22 cellular contexts compared by ENCODE assay signal in the genomic region with DNA sequence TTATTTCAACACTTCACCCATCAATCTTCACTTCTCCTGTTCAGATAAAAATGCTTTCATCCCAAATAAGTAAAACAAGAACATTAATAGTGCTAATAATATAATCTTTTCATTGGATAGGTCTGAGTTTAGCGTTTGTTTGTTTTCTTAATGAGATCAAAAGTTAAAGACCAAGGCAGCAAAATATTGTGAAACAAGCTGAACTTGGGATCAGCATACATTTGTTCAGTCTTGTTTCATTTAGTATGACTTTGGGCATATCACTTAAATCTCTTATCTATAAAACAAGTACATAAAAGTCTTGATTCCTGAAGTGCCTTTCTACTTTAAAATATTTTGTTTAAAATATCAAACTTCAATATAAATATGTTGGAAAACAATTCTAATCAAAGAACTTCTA. TPM values are rescaled to one million over a fixed set of nuclear protein-coding genes. Genes with fewer than 3 reads are reported as not detected.
DNase-seq lines count a peak whose midpoint lies in the region; ATAC-seq, FAIRE-seq and TF ChIP-seq lines count a peak whose summit lies in the region.
"Had no signal": no experiment of that assay in that cellular context is flagged by ENCODE, and none has a peak within 500 bp of the region (broad histone marks: within the 10 kb centered on the region; RNA-seq: fewer than 3 reads in every experiment).

No MANE protein-coding gene starts in this region.

- no peak overlapping the region for H3K27ac ChIP-seq in endothelial cell of umbilical vein (ENCODE audit: insufficient read depth, low read depth, low read length)
- no peak overlapping the region for H3K27ac ChIP-seq in HepG2 (ENCODE audit: extremely low read length, insufficient read depth, low read length)
- H3K27ac ChIP-seq: BLaER1, C4-2B had no signal

- TF ChIP-seq RAD21 in HepG2 (CRISPR knock-in tag; IDR thresholded peaks at IDR 0.05) = no peak

- POLR2A ChIA-PET in endothelial cell of umbilical vein (lab: Charles Lee) = no interaction called here
- POLR2A ChIA-PET in HepG2 (lab: Yijun Ruan, JAX) = no interaction called here

- no peaks in the 10 kb centered on the region for H3K27me3 Mint-ChIP-seq in mesothelial cell of epicardium (ENCODE audit: low read depth)
- H3K27me3 Mint-ChIP-seq: B cell; CD4-positive, CD25-positive, alpha-beta regulatory T cell had no signal

- H3K79me2 ChIP-seq in endothelial cell of umbilical vein (ENCODE audit: control insufficient read depth, insufficient read depth, low read length) (no peaks in the 10 kb centered on the region), HepG2 (ENCODE audit: insufficient read depth, low read length) (no peaks in the 10 kb centered on the region)

- no peak for TF ChIP-seq CTCF in endothelial cell of umbilical vein (IDR thresholded peaks at IDR 0.05; ENCODE audit: extremely low read depth in 1 of 2, insufficient read depth in 1 of 2, low read depth in 1 of 2, low read length in 2 of 2)
- TF ChIP-seq CTCF in HepG2 (CRISPR knock-in tag; IDR thresholded peaks at IDR 0.05) = no peak
- no peak for TF ChIP-seq CTCF in mesothelial cell of epicardium (IDR thresholded peaks at IDR 0.05; ENCODE audit: unreplicated experiment)
- no peak for TF ChIP-seq CTCF in D721Med (IDR thresholded peaks at IDR 0.05; ENCODE audit: insufficient read depth, missing control alignments)

- ATAC-seq in HepG2 (no peak), GM21786 (IDR thresholded peaks at IDR 0.05; ENCODE audit: unreplicated experiment) (no peak)
- ATAC-seq: CD8-positive, alpha-beta T cell; GM12878; GM23338 had no signal

- DNase-seq in endothelial cell of umbilical vein (ENCODE audit: low read depth, low spot score) (no peak), HepG2 (ENCODE audit: low spot score) (no peak), mesothelial cell of epicardium (ENCODE audit: low spot score in 2 of 2, unreplicated experiment in 2 of 2) (no peak), D721Med (ENCODE audit: insufficient read length, low spot score) (no peak), NCI-H524 treated with DMSO at 0.1 percent for 48 hours (lab: John Stamatoyannopoulos, UW) (no peak), NCI-H1694 (lab: John Stamatoyannopoulos, UW) (no peak)
- DNase-seq: Caco-2; CD4-positive, CD25-positive, alpha-beta regulatory T cell; CD8-positive, alpha-beta T cell; DMS 273 treated with DMSO at 0.1 percent for 48 hours; DMS79; EL; GDM1; H9; HFFc6 had no signal

- dilution Hi-C loops in endothelial cell of umbilical vein (cut with MboI; ENCODE audit: extremely low pct_ligation_motif_present, low sequenced_read_pairs) = no loop called here

- no peak for TF ChIP-seq EP300 in HepG2 (IDR thresholded peaks at IDR 0.05; ENCODE audit: low read depth in 2 of 2, low read length in 2 of 2)
- no peak for TF ChIP-seq EP300 in HepG2 (CRISPR knock-in tag; IDR thresholded peaks at IDR 0.05; ENCODE audit: borderline replicate concordance)

- no peaks in the 10 kb centered on the region for H3K4me1 ChIP-seq in endothelial cell of umbilical vein (ENCODE audit: control insufficient read depth, extremely low read depth, insufficient read depth, low read length)
- H3K4me1 ChIP-seq in HepG2 (ENCODE audit: insufficient read depth, low read length) = peaks cover 6% of the 10 kb centered on the region
- H3K4me1 ChIP-seq: BLaER1, Caco-2 had no signal

- H3K9me1 ChIP-seq in endothelial cell of umbilical vein (replicated peaks; ENCODE audit: control insufficient read depth, extremely low read depth, insufficient read depth, low read length) = no peaks in the 10 kb centered on the region

- H4K20me1 ChIP-seq in endothelial cell of umbilical vein (replicated peaks; ENCODE audit: control insufficient read depth, extremely low read depth, insufficient read depth, low read length) (no peaks in the 10 kb centered on the region), HepG2 (ENCODE audit: insufficient read depth, low read length) (no peaks in the 10 kb centered on the region)
- H4K20me1 ChIP-seq: BLaER1 had no signal

- H3K4me3 ChIP-seq in endothelial cell of umbilical vein (replicated peaks in 1 of 3; ENCODE audit: insufficient read depth in 1 of 3, low read depth in 1 of 3, low read length in 3 of 3) (no peak overlapping the region), HepG2 (replicated peaks in 1 of 3; ENCODE audit: insufficient read depth in 1 of 3, low read depth in 2 of 3, low read length in 3 of 3) (no peak overlapping the region)
- H3K4me3 ChIP-seq: BLaER1, GM12878, GM23338 had no signal

- CTCF ChIA-PET in endothelial cell of umbilical vein (lab: Charles Lee) = no interaction called here
- CTCF ChIA-PET in HepG2 (lab: Yijun Ruan, JAX; ENCODE audit: low intra/inter-chr PET ratio, low total read pairs) = no interaction called here

- H3K4me2 ChIP-seq in endothelial cell of umbilical vein (ENCODE audit: insufficient read depth, low read length) (no peak overlapping the region), HepG2 (ENCODE audit: low read depth, low read length) (no peak overlapping the region)
- H3K4me2 ChIP-seq: BLaER1, GM23338 had no signal

- intact Hi-C loops in endothelial cell of umbilical vein (cut with micrococcal nuclease) = no loop called here
- intact Hi-C loops in HepG2 (cut with micrococcal nuclease; ENCODE audit: unreplicated experiment) = no loop called here

- H3K9me3 Mint-ChIP-seq in mesothelial cell of epicardium = no peaks in the 10 kb centered on the region
- H3K9me3 Mint-ChIP-seq: CD4-positive, CD25-positive, alpha-beta regulatory T cell; CD8-positive, alpha-beta T cell; GM23338; H9; HFFc6 had no signal

- peaks cover 18% of the 10 kb centered on the region for H3K36me3 Mint-ChIP-seq in mesothelial cell of epicardium

- H3K27ac Mint-ChIP-seq in mesothelial cell of epicardium = peak overlapping the region; percentile 76
- H3K27ac Mint-ChIP-seq: B cell; CD4-positive, CD25-positive, alpha-beta regulatory T cell; CD8-positive, alpha-beta T cell; GM23338; H9; HFFc6 had no signal

- whole genome bisulfite sequencing in HepG2 (ENCODE audit: low lambda C conversion rate) = 3% methylated on average over 1 of the region's 1 CpG

- H2AFZ ChIP-seq in endothelial cell of umbilical vein (ENCODE audit: low read depth, low read length) = no peak overlapping the region
- H2AFZ ChIP-seq in HepG2 (ENCODE audit: low read length) = no peak overlapping the region
- H2AFZ ChIP-seq: GM23338 had no signal

- TF ChIP-seq POLR2A in endothelial cell of umbilical vein (IDR thresholded peaks at IDR 0.05; ENCODE audit: low read depth, low read length) (no peak), HepG2 (IDR thresholded peaks at IDR 0.05; ENCODE audit: insufficient read depth in 1 of 2, low read depth in 2 of 2, low read length in 2 of 2) (no peak)

- BruUV-seq in endothelial cell of umbilical vein (replicated peaks; lab: Mats Ljungman, UMichigan) (no TSS peak), HepG2 (replicated peaks; lab: Mats Ljungman, UMichigan) (no TSS peak)

- no peak overlapping the region for H3K4me3 Mint-ChIP-seq in mesothelial cell of epicardium
- H3K4me3 Mint-ChIP-seq: B cell; CD4-positive, CD25-positive, alpha-beta regulatory T cell; CD8-positive, alpha-beta T cell; GM23338; H9; HFFc6 had no signal

- no peaks in the 10 kb centered on the region for H3K36me3 ChIP-seq in endothelial cell of umbilical vein (ENCODE audit: control insufficient read depth in 2 of 2, extremely low read depth in 1 of 2, insufficient read depth in 2 of 2, low read length in 2 of 2)
- H3K36me3 ChIP-seq in HepG2 (replicated peaks in 1 of 2; ENCODE audit: control insufficient read depth in 1 of 2, insufficient read depth in 2 of 2, low read length in 2 of 2) = peaks cover 1 to 22% of the 10 kb centered on the region in 2 experiments; a peak in 3 of 5 replicates

- no peaks in the 10 kb centered on the region for H3K27me3 ChIP-seq in endothelial cell of umbilical vein (ENCODE audit: control insufficient read depth in 2 of 2, insufficient read depth in 2 of 2, low read length in 2 of 2)
- H3K27me3 ChIP-seq in HepG2 (ENCODE audit: control insufficient read depth in 1 of 2, insufficient read depth in 2 of 2, low read length in 2 of 2) = no peaks in the 10 kb centered on the region
- H3K27me3 ChIP-seq: BLaER1 had no signal

- peaks cover 15% of the 10 kb centered on the region for H3K4me1 Mint-ChIP-seq in mesothelial cell of epicardium
- H3K4me1 Mint-ChIP-seq: CD4-positive, CD25-positive, alpha-beta regulatory T cell; GM23338; H9 had no signal

- FAIRE-seq in endothelial cell of umbilical vein (lab: Jason Lieb, UNC) (peak; percentile 55), HepG2 (lab: Jason Lieb, UNC) (no peak), D721Med (lab: Jason Lieb, UNC) (no peak)
- FAIRE-seq: GM12878, GM19239 had no signal

- in situ Hi-C loops in HepG2 (cut with HindIII; ENCODE audit: extremely low pct_ligation_motif_present, low pct_unique_long_range_greater_than_20kb) = no loop called here

- H3K9me3 ChIP-seq in endothelial cell of umbilical vein (replicated peaks; ENCODE audit: control insufficient read depth, insufficient read depth, low read length) (no peaks in the 10 kb centered on the region), HepG2 (ENCODE audit: low read length) (no peaks in the 10 kb centered on the region)
- H3K9me3 ChIP-seq: BLaER1, Caco-2 had no signal

- H3K9ac ChIP-seq in endothelial cell of umbilical vein (replicated peaks; ENCODE audit: extremely low read depth, insufficient read depth, low read length) (no peak overlapping the region), HepG2 (ENCODE audit: insufficient read depth, low read depth, low read length) (no peak overlapping the region)
- H3K9ac ChIP-seq: BLaER1 had no signal

RNA-seq across cellular contexts. Expression of gene SNX24, which starts 13.4 kb away (rescaled TPM):
- 8.8 and 14.9 TPM in 2 replicates for total RNA-seq in endothelial cell of umbilical vein
- 2.9 TPM in 2 replicates for polyA plus RNA-seq in endothelial cell of umbilical vein
- polyA plus RNA-seq in endothelial cell of umbilical vein (2011; cell fraction: cytosol; rRNA removed) = 4.7 and 5.5 TPM in 2 replicates
- 5.7 and 5.9 TPM in 2 replicates for polyA plus RNA-seq in endothelial cell of umbilical vein (2011; cell fraction: nucleus; rRNA removed)
- polyA plus RNA-seq in endothelial cell of umbilical vein (2012) = 6.9 and 9.5 TPM in 2 replicates
- polyA minus RNA-seq in endothelial cell of umbilical vein = 2.6 and 3.5 TPM in 2 replicates
- 3.2 TPM for polyA minus RNA-seq in endothelial cell of umbilical vein (2011; cell fraction: cytosol; rRNA and poly(A)+ RNA removed)
- polyA minus RNA-seq in endothelial cell of umbilical vein (2011; cell fraction: nucleus; rRNA and poly(A)+ RNA removed) = 3.5 and 3.7 TPM in 2 replicates
- 23.7 and 29.2 TPM in 2 replicates for total RNA-seq in HepG2 (2016; rRNA removed; fragmentation: Illumina TruSeq; extraction: Trizol)
- total RNA-seq in HepG2 (2016; cell fraction: cytosol; rRNA removed; fragmentation: Illumina TruSeq; extraction: Trizol; ENCODE audit: low read depth) = 22.5 and 24.9 TPM in 2 replicates
- total RNA-seq in HepG2 (2016; cell fraction: insoluble cytoplasmic fraction; rRNA removed; fragmentation: Illumina TruSeq; extraction: Trizol) = 23.6 and 26.5 TPM in 2 replicates
- total RNA-seq in HepG2 (2016; cell fraction: membrane; rRNA removed; fragmentation: Illumina TruSeq; extraction: Trizol) = 31.1 and 36.2 TPM in 2 replicates
- 16.0 and 18.5 TPM in 2 replicates for total RNA-seq in HepG2 (2016; cell fraction: nucleus; rRNA removed; fragmentation: Illumina TruSeq; extraction: Trizol)
- 7.2 and 7.8 TPM in 2 replicates for polyA plus RNA-seq in HepG2 (2011; rRNA removed)
- polyA plus RNA-seq in HepG2 (2011; cell fraction: cytosol; rRNA removed) = 4.3 and 6.5 TPM in 2 replicates
- polyA plus RNA-seq in HepG2 (2011; cell fraction: nucleus; rRNA removed) = 4.3 and 7.3 TPM in 2 replicates
- polyA plus RNA-seq in HepG2 (2012) = 15.6 and 17.8 TPM in 2 replicates
- polyA plus RNA-seq in HepG2 (2016; cell fraction: cytosol; fragmentation: Illumina TruSeq; extraction: Trizol; ENCODE audit: low read depth) = 32.2 and 32.6 TPM in 2 replicates
- 27.7 and 29.9 TPM in 2 replicates for polyA plus RNA-seq in HepG2 (2016; cell fraction: insoluble cytoplasmic fraction; fragmentation: Illumina TruSeq; extraction: Trizol; ENCODE audit: low read depth)
- polyA plus RNA-seq in HepG2 (2016; cell fraction: membrane; fragmentation: Illumina TruSeq; extraction: Trizol; ENCODE audit: low read depth) = 35.2 and 37.5 TPM in 2 replicates
- polyA plus RNA-seq in HepG2 (2016; cell fraction: nucleus; fragmentation: Illumina TruSeq; extraction: Trizol; ENCODE audit: insufficient read depth, low read depth) = 19.2 and 19.8 TPM in 2 replicates
- 2.5 and 4.8 TPM in 2 replicates for polyA minus RNA-seq in HepG2 (2011; rRNA and poly(A)+ RNA removed; ENCODE audit: low replicate concordance)
- polyA minus RNA-seq in HepG2 (2011; cell fraction: cytosol; rRNA and poly(A)+ RNA removed) = 5.9 and 7.8 TPM in 2 replicates
- polyA minus RNA-seq in HepG2 (2011; cell fraction: nucleus; rRNA and poly(A)+ RNA removed) = 11.8 and 17.7 TPM in 2 replicates
- total RNA-seq in mesothelial cell of epicardium = 40.9 to 50.4 TPM (median 44.5 TPM) in 3 replicates

RNA-seq across cellular contexts. Expression of gene SNX2, which starts 57.1 kb away (rescaled TPM):
- 46.3 and 51.2 TPM in 2 replicates for total RNA-seq in endothelial cell of umbilical vein
- polyA plus RNA-seq in endothelial cell of umbilical vein = 14.4 and 22.3 TPM in 2 replicates
- polyA plus RNA-seq in endothelial cell of umbilical vein (2011; cell fraction: cytosol; rRNA removed) = 30.7 and 31.5 TPM in 2 replicates
- 14.4 and 18.6 TPM in 2 replicates for polyA plus RNA-seq in endothelial cell of umbilical vein (2011; cell fraction: nucleus; rRNA removed)
- 48.8 and 62.0 TPM in 2 replicates for polyA plus RNA-seq in endothelial cell of umbilical vein (2012)
- 29.1 and 30.5 TPM in 2 replicates for polyA minus RNA-seq in endothelial cell of umbilical vein
- polyA minus RNA-seq in endothelial cell of umbilical vein (2011; cell fraction: cytosol; rRNA and poly(A)+ RNA removed) = 58.7 TPM
- polyA minus RNA-seq in endothelial cell of umbilical vein (2011; cell fraction: nucleus; rRNA and poly(A)+ RNA removed) = 32.7 and 45.2 TPM in 2 replicates
- total RNA-seq in HepG2 (2016; rRNA removed; fragmentation: Illumina TruSeq; extraction: Trizol) = 78.8 and 125 TPM in 2 replicates
- total RNA-seq in HepG2 (2016; cell fraction: cytosol; rRNA removed; fragmentation: Illumina TruSeq; extraction: Trizol; ENCODE audit: low read depth) = 19.3 and 19.5 TPM in 2 replicates
- 76.7 and 134 TPM in 2 replicates for total RNA-seq in HepG2 (2016; cell fraction: insoluble cytoplasmic fraction; rRNA removed; fragmentation: Illumina TruSeq; extraction: Trizol)
- 28.4 and 35.7 TPM in 2 replicates for total RNA-seq in HepG2 (2016; cell fraction: membrane; rRNA removed; fragmentation: Illumina TruSeq; extraction: Trizol)
- total RNA-seq in HepG2 (2016; cell fraction: nucleus; rRNA removed; fragmentation: Illumina TruSeq; extraction: Trizol) = 40.7 and 47.7 TPM in 2 replicates
- polyA plus RNA-seq in HepG2 (2011; rRNA removed) = 22.1 and 26.4 TPM in 2 replicates
- polyA plus RNA-seq in HepG2 (2011; cell fraction: cytosol; rRNA removed) = 13.5 and 20.2 TPM in 2 replicates
- polyA plus RNA-seq in HepG2 (2011; cell fraction: nucleus; rRNA removed) = 5.3 and 27.3 TPM in 2 replicates
- polyA plus RNA-seq in HepG2 (2012) = 36.3 and 44.4 TPM in 2 replicates
- 8.5 and 9.7 TPM in 2 replicates for polyA plus RNA-seq in HepG2 (2016; cell fraction: cytosol; fragmentation: Illumina TruSeq; extraction: Trizol; ENCODE audit: low read depth)
- polyA plus RNA-seq in HepG2 (2016; cell fraction: insoluble cytoplasmic fraction; fragmentation: Illumina TruSeq; extraction: Trizol; ENCODE audit: low read depth) = 97.7 and 101 TPM in 2 replicates
- polyA plus RNA-seq in HepG2 (2016; cell fraction: membrane; fragmentation: Illumina TruSeq; extraction: Trizol; ENCODE audit: low read depth) = 13.4 and 15.8 TPM in 2 replicates
- polyA plus RNA-seq in HepG2 (2016; cell fraction: nucleus; fragmentation: Illumina TruSeq; extraction: Trizol; ENCODE audit: insufficient read depth, low read depth) = 33.7 and 39.0 TPM in 2 replicates
- 43.8 and 116 TPM in 2 replicates for polyA minus RNA-seq in HepG2 (2011; rRNA and poly(A)+ RNA removed; ENCODE audit: low replicate concordance)
- polyA minus RNA-seq in HepG2 (2011; cell fraction: cytosol; rRNA and poly(A)+ RNA removed) = 30.6 and 33.3 TPM in 2 replicates
- 64.4 and 79.3 TPM in 2 replicates for polyA minus RNA-seq in HepG2 (2011; cell fraction: nucleus; rRNA and poly(A)+ RNA removed)
- 141 to 147 TPM (median 142 TPM) in 3 replicates for total RNA-seq in mesothelial cell of epicardium
